ENCODE assay signal across 19 cellular contexts in the genomic region with DNA sequence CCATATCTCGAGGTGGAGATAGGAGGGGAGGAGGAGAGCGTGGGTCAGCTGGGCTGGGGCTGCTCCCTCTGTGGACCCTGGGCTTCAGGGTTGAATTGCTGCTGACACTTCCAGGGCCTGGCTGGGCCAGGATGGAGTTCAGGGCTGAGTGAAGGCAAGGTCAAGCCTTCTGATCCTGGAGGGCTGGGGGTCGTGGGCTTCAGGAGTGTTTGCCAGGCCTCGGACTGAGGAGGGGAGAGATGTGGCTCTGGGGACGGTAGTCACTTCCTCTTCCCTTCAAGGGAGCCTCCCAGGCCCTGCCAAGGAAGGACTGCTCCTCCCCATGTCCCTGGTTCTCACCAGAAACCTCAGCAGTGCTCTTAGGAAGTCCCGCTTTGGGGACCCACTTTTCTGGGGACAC. TPM values are rescaled to one million over a fixed set of nuclear protein-coding genes. Genes with fewer than 3 reads are reported as not detected.
"Had no signal": no experiment of that assay in that cellular context is flagged by ENCODE, and none has a peak within 500 bp of the region (broad histone marks: within the 10 kb centered on the region; RNA-seq: fewer than 3 reads in every experiment).

No MANE protein-coding gene starts in this region.

- ATAC-seq: activated CD4-positive, CD25-positive, alpha-beta regulatory T cell treated with anti-CD3 and anti-CD28 coated beads, Interleukin-2, amount 50 U/mL, for 24 hours; activated naive CD4-positive, alpha-beta T cell treated with anti-CD3 and anti-CD28 coated beads, Interleukin-2, amount 50 U/mL, for 72 hours; lower lobe of right lung; right lobe of liver; stimulated activated naive B cell treated with anti-CD40 and anti-IgM and Interleukin-4, amounts not matched to agents 10 μg/mL and 1 μg/mL and 100 μg/mL, for 72 hours had no signal

- H3K27ac Mint-ChIP-seq: activated naive CD4-positive, alpha-beta T cell treated with anti-CD3 and anti-CD28 coated beads, Interleukin-2, amount 50 U/mL, for 72 hours; endodermal cell; T-helper 1 cell treated with Interleukin-12 subunit alpha and Interleukin-12 subunit beta and Interleukin-4 antibody, amounts not matched to agents 30 μg/mL and 1 μg/mL, for 36 hours had no signal

- H3K36me3 ChIP-seq: lower lobe of right lung, prostate gland, right lobe of liver, transverse colon had no signal

- DNase-seq: activated effector memory CD4-positive, alpha-beta T cell treated with Interleukin-2 at 50 U/mL for 16 hours; activated T-cell treated with anti-CD3 and anti-CD28 coated beads, Interleukin-2, amount 50 U/mL, for 1 hour; amniotic stem cell; dermis blood vessel endothelial cell; endodermal cell; hippocampal formation; lower lobe of right lung; midbrain; right lobe of liver; stimulated activated CD4-positive, alpha-beta T cell treated with anti-CD3 and anti-CD28 coated beads, Interleukin-1b, Interleukin-23, amount 100 ng/mL, for 48 hours; stimulated activated naive B cell treated with anti-CD40 and anti-IgM and Interleukin-4, amounts not matched to agents 10 μg/mL and 1 μg/mL and 100 μg/mL, for 72 hours; substantia nigra; transverse colon had no signal

- H3K4me3 Mint-ChIP-seq: brain; central memory CD8-positive, alpha-beta T cell; endodermal cell; stimulated activated naive B cell treated with anti-CD40 and anti-IgM and Interleukin-4, amounts not matched to agents 10 μg/mL and 1 μg/mL and 100 μg/mL, for 72 hours; T-helper 1 cell treated with Interleukin-12 subunit alpha and Interleukin-12 subunit beta and Interleukin-4 antibody, amounts not matched to agents 30 μg/mL and 1 μg/mL, for 36 hours had no signal

- H3K27ac ChIP-seq: lower lobe of right lung, prostate gland, right lobe of liver, transverse colon had no signal

- H3K36me3 Mint-ChIP-seq: activated naive CD4-positive, alpha-beta T cell treated with anti-CD3 and anti-CD28 coated beads, Interleukin-2, amount 50 U/mL, for 72 hours; brain; stimulated activated naive B cell treated with anti-CD40 and anti-IgM and Interleukin-4, amounts not matched to agents 10 μg/mL and 1 μg/mL and 100 μg/mL, for 72 hours had no signal

- H3K27me3 Mint-ChIP-seq: central memory CD8-positive, alpha-beta T cell had no signal

- H3K9me3 Mint-ChIP-seq: activated naive CD4-positive, alpha-beta T cell treated with anti-CD3 and anti-CD28 coated beads, Interleukin-2, amount 50 U/mL, for 72 hours; brain; central memory CD8-positive, alpha-beta T cell; endodermal cell; stimulated activated naive B cell treated with anti-CD40 and anti-IgM and Interleukin-4, amounts not matched to agents 10 μg/mL and 1 μg/mL and 100 μg/mL, for 72 hours; T-helper 1 cell treated with Interleukin-12 subunit alpha and Interleukin-12 subunit beta and Interleukin-4 antibody, amounts not matched to agents 30 μg/mL and 1 μg/mL, for 36 hours had no signal

- H3K4me3 ChIP-seq: lower lobe of right lung, prostate gland, right lobe of liver, transverse colon had no signal

- H3K9me3 ChIP-seq: lower lobe of right lung, prostate gland, right lobe of liver, transverse colon had no signal

- H3K27me3 ChIP-seq: right lobe of liver, transverse colon had no signal

- H3K4me1 ChIP-seq: prostate gland, right lobe of liver had no signal

RNA-seq across cellular contexts. Expression of a gene that starts 12.1 kb away (rescaled TPM):
- total RNA-seq: dermis blood vessel endothelial cell, lower lobe of right lung, prostate gland had no signal

RNA-seq across cellular contexts. Expression of a gene that starts 41.9 kb away (rescaled TPM):
- total RNA-seq: activated naive CD4-positive, alpha-beta T cell treated with anti-CD3 and anti-CD28 coated beads, Interleukin-2, amount 50 U/mL, for 72 hours; right lobe of liver had no signal
